1 cellular context compared by ENCODE assay signal in genomic region chr16:9039208-9039607, GRCh38.
TF ChIP-seq lines count a peak whose summit lies in the region.

No MANE protein-coding gene starts in this region.

TF ChIP-seq in HEK293, 187 proteins besides CTCF, POLR2A, EP300 and RAD21 (continued from another document):
- TF ChIP-seq ZBTB26 (tag by site-specific recombination; optimal IDR thresholded peaks at IDR 0.05), result no peak
